ENCODE assay signal across 29 cellular contexts in the genomic region with DNA sequence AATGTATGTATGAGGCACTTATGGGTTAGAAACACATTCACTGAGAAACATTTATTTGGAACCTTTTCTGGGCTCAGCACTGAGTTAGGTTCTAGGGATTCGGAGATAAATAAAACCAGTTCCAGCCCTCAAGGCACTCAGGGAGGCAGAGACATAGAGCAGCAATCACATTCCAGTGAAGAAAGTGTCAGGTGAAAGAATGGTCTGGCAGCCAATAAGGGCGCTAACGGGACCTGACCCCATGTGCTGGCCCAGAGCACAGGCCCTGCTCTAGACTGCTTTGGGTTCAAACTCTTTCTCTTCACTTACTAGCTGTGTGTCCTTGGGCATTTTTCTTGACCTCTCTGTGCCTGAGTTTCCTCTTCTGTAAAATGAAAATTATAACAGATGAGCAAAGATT.
"Had no signal": no experiment of that assay in that cellular context is flagged by ENCODE, and none has a peak within 500 bp of the region (broad histone marks: within the 10 kb centered on the region; RNA-seq: fewer than 3 reads in every experiment).

No MANE protein-coding gene starts in this region.

- H3K4me3 Mint-ChIP-seq: activated B cell treated with CpG ODN at 0.5 μM for 24 hours; activated CD4-positive, alpha-beta memory T cell treated with anti-CD3 and anti-CD28 coated beads for 36 hours; activated CD8-positive, alpha-beta memory T cell treated with anti-CD3 and anti-CD28 coated beads, Interleukin-2, amount 10 ng/mL, durations not matched to agents 7 days and 5 days; activated naive CD4-positive, alpha-beta T cell treated with anti-CD3 and anti-CD28 coated beads, Interleukin-2, amount 10 ng/mL, durations not matched to agents 7 days and 5 days; activated naive CD8-positive, alpha-beta T cell; activated naive CD8-positive, alpha-beta T cell treated with anti-CD3 and anti-CD28 coated beads, Interleukin-2, amount 50 U/mL, for 24 hours; brain; central memory CD8-positive, alpha-beta T cell; T-helper 1 cell treated with Interleukin-12 subunit alpha and Interleukin-12 subunit beta and Interleukin-4 antibody, amounts not matched to agents 30 μg/mL and 1 μg/mL, for 36 hours; T-helper 2 cell treated with Interferon-gamma antibody and Interleukin-4, amounts not matched to agents 5 μg/mL and 100 μg/mL, for 36 hours had no signal

- H3K9me3 ChIP-seq: SJSA1, SK-N-SH had no signal

- DNase-seq: activated B cell treated with CpG ODN at 0.5 μM for 24 hours; activated CD4-positive, alpha-beta memory T cell treated with anti-CD3 and anti-CD28 coated beads for 36 hours; activated CD4-positive, alpha-beta T cell treated with anti-CD3 and anti-CD28 coated beads for 4 hours; activated CD4-positive, alpha-beta T cell treated with anti-CD3 and anti-CD28 coated beads, Interleukin-2, amount 50 U/mL, for 1 hour; activated CD4-positive, CD25-positive, alpha-beta regulatory T cell treated with anti-CD3 and anti-CD28 coated beads, Interleukin-2, amount 50 U/mL, for 72 hours; activated CD8-positive, alpha-beta memory T cell treated with anti-CD3 and anti-CD28 coated beads for 24 hours; activated CD8-positive, alpha-beta memory T cell treated with anti-CD3 and anti-CD28 coated beads, Interleukin-2, amount 10 ng/mL, durations not matched to agents 7 days and 5 days; activated CD8-positive, alpha-beta memory T cell treated with anti-CD3 and anti-CD28 coated beads, Interleukin-2, amount 50 U/mL, for 48 hours; activated effector memory CD4-positive, alpha-beta T cell treated with Interleukin-2 at 50 U/mL for 16 hours; activated naive CD4-positive, alpha-beta T cell treated with anti-CD3 and anti-CD28 coated beads, Interleukin-2, amount 10 ng/mL, durations not matched to agents 7 days and 5 days; activated naive CD8-positive, alpha-beta T cell treated with anti-CD3 and anti-CD28 coated beads, Interleukin-2, amount 50 U/mL, for 24 hours; activated T-cell treated with anti-CD3 and anti-CD28 coated beads, Interleukin-2, amount 50 U/mL, for 48 hours; anterior cingulate cortex; NCI-H1105 treated with DMSO at 0.1 percent for 48 hours; NCI-H1436; NCI-H1694; NCI-H1930; NCI-H2081 treated with DMSO at 0.1 percent for 48 hours; NCI-H226; NCI-H524 treated with DMSO at 0.1 percent for 48 hours; SHP77; SK-N-SH had no signal

- H3K27ac Mint-ChIP-seq: activated B cell treated with CpG ODN at 0.5 μM for 24 hours; activated CD4-positive, alpha-beta memory T cell treated with anti-CD3 and anti-CD28 coated beads for 36 hours; activated CD8-positive, alpha-beta memory T cell treated with anti-CD3 and anti-CD28 coated beads, Interleukin-2, amount 10 ng/mL, durations not matched to agents 7 days and 5 days; activated naive CD4-positive, alpha-beta T cell treated with anti-CD3 and anti-CD28 coated beads, Interleukin-2, amount 10 ng/mL, durations not matched to agents 7 days and 5 days; activated naive CD8-positive, alpha-beta T cell; activated naive CD8-positive, alpha-beta T cell treated with anti-CD3 and anti-CD28 coated beads, Interleukin-2, amount 50 U/mL, for 24 hours; T-helper 1 cell treated with Interleukin-12 subunit alpha and Interleukin-12 subunit beta and Interleukin-4 antibody, amounts not matched to agents 30 μg/mL and 1 μg/mL, for 36 hours; T-helper 2 cell treated with Interferon-gamma antibody and Interleukin-4, amounts not matched to agents 5 μg/mL and 100 μg/mL, for 36 hours had no signal

- H3K36me3 ChIP-seq: SJSA1 had no signal

- H3K27ac ChIP-seq: SJSA1 had no signal

- H3K9me3 Mint-ChIP-seq: activated B cell treated with CpG ODN at 0.5 μM for 24 hours; activated CD4-positive, alpha-beta memory T cell treated with anti-CD3 and anti-CD28 coated beads for 36 hours; activated naive CD4-positive, alpha-beta T cell treated with anti-CD3 and anti-CD28 coated beads, Interleukin-2, amount 10 ng/mL, durations not matched to agents 7 days and 5 days; activated naive CD8-positive, alpha-beta T cell treated with anti-CD3 and anti-CD28 coated beads, Interleukin-2, amount 50 U/mL, for 24 hours; central memory CD8-positive, alpha-beta T cell; T-helper 1 cell treated with Interleukin-12 subunit alpha and Interleukin-12 subunit beta and Interleukin-4 antibody, amounts not matched to agents 30 μg/mL and 1 μg/mL, for 36 hours; T-helper 2 cell treated with Interferon-gamma antibody and Interleukin-4, amounts not matched to agents 5 μg/mL and 100 μg/mL, for 36 hours had no signal

- H3K4me3 ChIP-seq: SJSA1 had no signal

- H3K36me3 Mint-ChIP-seq: activated CD4-positive, alpha-beta memory T cell treated with anti-CD3 and anti-CD28 coated beads for 36 hours; activated CD8-positive, alpha-beta memory T cell treated with anti-CD3 and anti-CD28 coated beads, Interleukin-2, amount 10 ng/mL, durations not matched to agents 7 days and 5 days; activated naive CD4-positive, alpha-beta T cell treated with anti-CD3 and anti-CD28 coated beads, Interleukin-2, amount 10 ng/mL, durations not matched to agents 7 days and 5 days; activated naive CD8-positive, alpha-beta T cell; brain had no signal

- H3K4me1 ChIP-seq: SJSA1 had no signal

- H3K4me1 Mint-ChIP-seq: activated B cell treated with CpG ODN at 0.5 μM for 24 hours; activated CD8-positive, alpha-beta memory T cell treated with anti-CD3 and anti-CD28 coated beads, Interleukin-2, amount 10 ng/mL, durations not matched to agents 7 days and 5 days; activated naive CD4-positive, alpha-beta T cell treated with anti-CD3 and anti-CD28 coated beads, Interleukin-2, amount 10 ng/mL, durations not matched to agents 7 days and 5 days; activated naive CD8-positive, alpha-beta T cell treated with anti-CD3 and anti-CD28 coated beads, Interleukin-2, amount 50 U/mL, for 24 hours; central memory CD8-positive, alpha-beta T cell had no signal

- ATAC-seq: activated CD8-positive, alpha-beta memory T cell treated with anti-CD3 and anti-CD28 coated beads, Interleukin-2, amount 10 ng/mL, durations not matched to agents 7 days and 5 days; activated naive CD8-positive, alpha-beta T cell treated with anti-CD3 and anti-CD28 coated beads, Interleukin-2, amount 50 U/mL, for 24 hours; Panc1 had no signal
